ENCODE assay signal across 21 cellular contexts in the genomic region with DNA sequence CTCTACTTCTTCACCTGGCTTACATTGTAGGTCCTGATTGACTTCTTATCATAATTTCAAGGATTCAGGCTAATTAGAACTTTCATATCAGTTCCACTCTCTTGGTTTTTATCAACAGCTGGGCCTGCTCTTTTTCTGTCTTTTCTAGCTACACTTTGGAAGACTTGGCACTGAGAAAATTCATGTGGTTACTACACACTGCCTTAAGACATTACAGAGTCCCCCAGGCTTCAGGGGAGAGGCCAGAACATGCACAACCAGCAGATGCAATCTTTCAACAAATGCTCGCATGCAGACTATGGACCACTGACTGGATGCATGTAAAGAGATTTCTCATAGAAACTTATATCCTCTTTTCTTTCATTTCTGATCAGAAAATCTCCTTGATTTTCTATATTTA.
DNase-seq lines count a peak whose midpoint lies in the region; ATAC-seq and TF ChIP-seq lines count a peak whose summit lies in the region.
"Had no signal": no experiment of that assay in that cellular context is flagged by ENCODE, and none has a peak within 500 bp of the region (broad histone marks: within the 10 kb centered on the region; RNA-seq: fewer than 3 reads in every experiment).

No MANE protein-coding gene starts in this region.

- H3K4me3 Mint-ChIP-seq in nephron: no peak overlapping the region
- no peak overlapping the region for H3K4me3 Mint-ChIP-seq in activated T-helper 17 cell treated with anti-CD3 and anti-CD28 coated beads, Interleukin-2, amount 50 U/mL, for 72 hours
- H3K4me3 Mint-ChIP-seq: B cell; CD4-positive, CD25-positive, alpha-beta regulatory T cell; CD8-positive, alpha-beta memory T cell; GM23338; H9 had no signal

- WGBS in IMR-90 (ENCODE audit: extremely low coverage in 2 of 2, insufficient read length in 1 of 2), 2 experiments: no CpG with 5 or more reads among the region's 1 CpG

- no peak overlapping the region for H3K4me2 ChIP-seq in IMR-90 (ENCODE audit: low read depth, low read length)
- H3K4me2 ChIP-seq: BLaER1, GM23338 had no signal

- peaks cover 49% of the 10 kb centered on the region for H3K4me1 Mint-ChIP-seq in nephron
- H3K4me1 Mint-ChIP-seq in activated T-helper 17 cell treated with anti-CD3 and anti-CD28 coated beads, Interleukin-2, amount 50 U/mL, for 72 hours: no peaks in the 10 kb centered on the region
- H3K4me1 Mint-ChIP-seq: B cell; CD4-positive, CD25-positive, alpha-beta regulatory T cell; CD8-positive, alpha-beta memory T cell had no signal

- TF ChIP-seq RAD21 in IMR-90 (IDR thresholded peaks at IDR 0.05; ENCODE audit: low read length): no peak

- no peaks in the 10 kb centered on the region for H3K27me3 Mint-ChIP-seq in nephron (ENCODE audit: low read depth)
- no peaks in the 10 kb centered on the region for H3K27me3 Mint-ChIP-seq in activated T-helper 17 cell treated with anti-CD3 and anti-CD28 coated beads, Interleukin-2, amount 50 U/mL, for 72 hours
- H3K27me3 Mint-ChIP-seq: B cell; CD4-positive, CD25-positive, alpha-beta regulatory T cell; CD8-positive, alpha-beta memory T cell had no signal

- no peak overlapping the region for H4K91ac ChIP-seq in IMR-90 (ENCODE audit: insufficient read depth, low read depth, low read length)

- no peak overlapping the region for H2AK5ac ChIP-seq in IMR-90 (ENCODE audit: low read depth, low read length)

- no peak overlapping the region for H3K18ac ChIP-seq in IMR-90 (ENCODE audit: low read depth, low read length)

- no peaks in the 10 kb centered on the region for H3K9me3 Mint-ChIP-seq in nephron
- H3K9me3 Mint-ChIP-seq in activated T-helper 17 cell treated with anti-CD3 and anti-CD28 coated beads, Interleukin-2, amount 50 U/mL, for 72 hours: no peaks in the 10 kb centered on the region
- H3K9me3 Mint-ChIP-seq: GM23338, H9 had no signal

- H3K9me3 ChIP-seq in IMR-90 (ENCODE audit: control insufficient read depth, insufficient read depth, low read length): no peaks in the 10 kb centered on the region
- H3K9me3 ChIP-seq: BLaER1 had no signal

- no peak overlapping the region for H3K56ac ChIP-seq in IMR-90 (ENCODE audit: extremely low read depth, insufficient read depth, low read length)

- H3K27ac Mint-ChIP-seq in nephron: peak overlapping the region in 2 of 3 experiments; percentile 56 to 68
- no peak overlapping the region for H3K27ac Mint-ChIP-seq in activated T-helper 17 cell treated with anti-CD3 and anti-CD28 coated beads, Interleukin-2, amount 50 U/mL, for 72 hours
- H3K27ac Mint-ChIP-seq: B cell; CD4-positive, CD25-positive, alpha-beta regulatory T cell; CD8-positive, alpha-beta memory T cell; GM23338; H9 had no signal

- no peaks in the 10 kb centered on the region for H3K36me3 Mint-ChIP-seq in nephron (ENCODE audit: low read depth)
- H3K36me3 Mint-ChIP-seq in activated T-helper 17 cell treated with anti-CD3 and anti-CD28 coated beads, Interleukin-2, amount 50 U/mL, for 72 hours (ENCODE audit: low read depth): no peaks in the 10 kb centered on the region
- H3K36me3 Mint-ChIP-seq: CD4-positive, CD25-positive, alpha-beta regulatory T cell; CD8-positive, alpha-beta memory T cell had no signal

- TF ChIP-seq CTCF in IMR-90 (conservative IDR thresholded peaks at IDR 0.05; ENCODE audit: low read depth, low read length): no peak
- TF ChIP-seq CTCF in nephron (IDR thresholded peaks at IDR 0.05; ENCODE audit: unreplicated experiment in 3 of 3): no peak

- H2AFZ ChIP-seq in IMR-90 (replicated peaks; ENCODE audit: low read length, poor library complexity): no peak overlapping the region
- H2AFZ ChIP-seq: GM23338 had no signal

- H3K27ac ChIP-seq in IMR-90 (ENCODE audit: insufficient read depth, low read length): no peak overlapping the region
- H3K27ac ChIP-seq: 22Rv1, BLaER1, C4-2B had no signal

- intact Hi-C loops in Right ventricle myocardium inferior (cut with DNase I): no loop called here
- intact Hi-C loops in cardiac septum (cut with DNase I): no loop called here
- intact Hi-C loops in IMR-90 (cut with micrococcal nuclease): no loop called here
- intact Hi-C loops in posterior vena cava (cut with DNase I): no loop called here

- H3K36me3 ChIP-seq in IMR-90 (ENCODE audit: control insufficient read depth, insufficient read depth, low read length): no peaks in the 10 kb centered on the region
- H3K36me3 ChIP-seq: BLaER1 had no signal

- no peak overlapping the region for H3K4ac ChIP-seq in IMR-90 (ENCODE audit: low read depth, low read length)

- in situ Hi-C loops in IMR-90 (cut with MboI; ENCODE audit: low sequenced_read_pairs): no loop called here

- H2BK15ac ChIP-seq in IMR-90 (ENCODE audit: low read depth, low read length): no peak overlapping the region

- H4K20me1 ChIP-seq in IMR-90 (ENCODE audit: insufficient read depth, low read length): no peaks in the 10 kb centered on the region
- H4K20me1 ChIP-seq: BLaER1 had no signal

- no peak overlapping the region for H2BK5ac ChIP-seq in IMR-90 (ENCODE audit: low read depth, low read length, poor library complexity, severe bottlenecking)

- no peak overlapping the region for H4K5ac ChIP-seq in IMR-90 (ENCODE audit: low read depth, low read length)

- no peak for DNase-seq in Right ventricle myocardium inferior (ENCODE audit: missing footprints)
- DNase-seq in cardiac septum (ENCODE audit: low spot score): no peak
- peak; percentile 26 for DNase-seq in IMR-90
- peak; percentile 39 for DNase-seq in dedifferentiated amniotic fluid mesenchymal stem cell (ENCODE audit: extremely low spot score)
- DNase-seq in posterior vena cava (ENCODE audit: low spot score): no peak
- DNase-seq in mesenteric fat pad (ENCODE audit: low spot score): no peak
- DNase-seq: CD4-positive, CD25-positive, alpha-beta regulatory T cell; CD8-positive, alpha-beta memory T cell; DMS 273 treated with DMSO at 0.1 percent for 48 hours; DMS79; EL; GDM1; H9 had no signal

- no peak overlapping the region for H2BK20ac ChIP-seq in IMR-90 (ENCODE audit: low read depth, low read length)

- no peaks in the 10 kb centered on the region for H3K79me1 ChIP-seq in IMR-90 (ENCODE audit: low read depth in 1 of 2, low read length in 2 of 2)

- no TSS peak for BruUV-seq in IMR-90 (replicated peaks; lab: Mats Ljungman, UMichigan)

- H3K14ac ChIP-seq in IMR-90 (replicated peaks; ENCODE audit: low read depth, low read length): no peak overlapping the region

- CTCF ChIA-PET in IMR-90 (lab: Yijun Ruan, JAX): no interaction called here

- no peaks in the 10 kb centered on the region for H3K27me3 ChIP-seq in IMR-90 (ENCODE audit: control insufficient read depth, insufficient read depth, low read length)
- H3K27me3 ChIP-seq: BLaER1 had no signal

- no peaks in the 10 kb centered on the region for H3K9me1 ChIP-seq in IMR-90 (ENCODE audit: insufficient read depth, low read length)

- no peak overlapping the region for H3K23ac ChIP-seq in IMR-90 (ENCODE audit: low read depth, low read length)

- no peak overlapping the region for H2AK9ac ChIP-seq in IMR-90 (replicated peaks; ENCODE audit: low read depth, low read length, poor library complexity)

- no peak overlapping the region for H3K4me3 ChIP-seq in IMR-90 (ENCODE audit: insufficient read depth, low read depth, low read length)
- H3K4me3 ChIP-seq: BLaER1, GM23338 had no signal

- POLR2A ChIA-PET in IMR-90 (lab: Charles Lee; ENCODE audit: unreplicated experiment): no interaction called here

- peak; percentile 76 for ATAC-seq in Right ventricle myocardium inferior
- ATAC-seq in IMR-90 (ENCODE audit: low read depth): no peak
- ATAC-seq in activated T-helper 17 cell treated with anti-CD3 and anti-CD28 coated beads, Interleukin-2, amount 50 U/mL, for 72 hours (replicated peaks): no peak
- ATAC-seq: GM23338, HCT116 had no signal

- no peak for TF ChIP-seq POLR2A in IMR-90 (IDR thresholded peaks at IDR 0.05; ENCODE audit: low read depth, low read length)

- H3K9ac ChIP-seq in IMR-90 (ENCODE audit: low read depth, low read length): no peak overlapping the region
- H3K9ac ChIP-seq: BLaER1 had no signal

- peaks cover 5% of the 10 kb centered on the region; the same call in 1 of the 2 replicates for H3K4me1 ChIP-seq in IMR-90 (ENCODE audit: control insufficient read depth, insufficient read depth, low read length)
- H3K4me1 ChIP-seq: BLaER1 had no signal

- dilution Hi-C loops in IMR-90 (cut with HindIII; ENCODE audit: low sequenced_read_pairs, unreplicated experiment): no loop called here

- H4K8ac ChIP-seq in IMR-90 (ENCODE audit: low read depth in 2 of 2, low read length in 2 of 2): no peak overlapping the region

- H2BK120ac ChIP-seq in IMR-90 (ENCODE audit: low read depth, low read length): no peak overlapping the region

TF ChIP-seq in IMR-90, 13 proteins besides CTCF, POLR2A, EP300 and RAD21 (continues in another document):
- TF ChIP-seq RFX5 (IDR thresholded peaks at IDR 0.05; ENCODE audit: low read depth, low read length): no peak
- no peak for TF ChIP-seq MXI1 (IDR thresholded peaks at IDR 0.05; ENCODE audit: borderline replicate concordance, low read depth, low read length)
- TF ChIP-seq RCOR1 (IDR thresholded peaks at IDR 0.05; ENCODE audit: insufficient replicate concordance, low read length): no peak
- no peak for TF ChIP-seq MAZ (IDR thresholded peaks at IDR 0.05; ENCODE audit: borderline replicate concordance, low read depth, low read length)
- TF ChIP-seq CEBPB (IDR thresholded peaks at IDR 0.05; ENCODE audit: low read depth, low read length): no peak
- no peak for TF ChIP-seq MAFK (IDR thresholded peaks at IDR 0.05; ENCODE audit: low read depth, low read length)
- TF ChIP-seq SMC3 (IDR thresholded peaks at IDR 0.05; ENCODE audit: low read depth, low read length): no peak
- no peak for TF ChIP-seq NFE2L2 (IDR thresholded peaks at IDR 0.05; ENCODE audit: low read depth, low read length)
- no peak for TF ChIP-seq FOS (IDR thresholded peaks at IDR 0.05; ENCODE audit: low read depth, low read length)
- no peak for TF ChIP-seq BHLHE40 (IDR thresholded peaks at IDR 0.05; ENCODE audit: low read depth, low read length)
- TF ChIP-seq, protein P1, sequence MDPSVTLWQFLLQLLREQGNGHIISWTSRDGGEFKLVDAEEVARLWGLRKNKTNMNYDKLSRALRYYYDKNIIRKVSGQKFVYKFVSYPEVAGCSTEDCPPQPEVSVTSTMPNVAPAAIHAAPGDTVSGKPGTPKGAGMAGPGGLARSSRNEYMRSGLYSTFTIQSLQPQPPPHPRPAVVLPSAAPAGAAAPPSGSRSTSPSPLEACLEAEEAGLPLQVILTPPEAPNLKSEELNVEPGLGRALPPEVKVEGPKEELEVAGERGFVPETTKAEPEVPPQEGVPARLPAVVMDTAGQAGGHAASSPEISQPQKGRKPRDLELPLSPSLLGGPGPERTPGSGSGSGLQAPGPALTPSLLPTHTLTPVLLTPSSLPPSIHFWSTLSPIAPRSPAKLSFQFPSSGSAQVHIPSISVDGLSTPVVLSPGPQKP (IDR thresholded peaks at IDR 0.05; ENCODE audit: borderline replicate concordance, low read depth, low read length): no peak

Comparison
In these comparisons a context has a peak if more than half of its experiments do, and no peak if none do; other contexts are left out.
1. DNase-seq: peak in IMR-90 (single experiment) and dedifferentiated amniotic fluid mesenchymal stem cell (single experiment); none in Right ventricle myocardium inferior (single experiment), cardiac septum (single experiment), posterior vena cava (single experiment) and mesenteric fat pad (single experiment).